In the genomic region with DNA sequence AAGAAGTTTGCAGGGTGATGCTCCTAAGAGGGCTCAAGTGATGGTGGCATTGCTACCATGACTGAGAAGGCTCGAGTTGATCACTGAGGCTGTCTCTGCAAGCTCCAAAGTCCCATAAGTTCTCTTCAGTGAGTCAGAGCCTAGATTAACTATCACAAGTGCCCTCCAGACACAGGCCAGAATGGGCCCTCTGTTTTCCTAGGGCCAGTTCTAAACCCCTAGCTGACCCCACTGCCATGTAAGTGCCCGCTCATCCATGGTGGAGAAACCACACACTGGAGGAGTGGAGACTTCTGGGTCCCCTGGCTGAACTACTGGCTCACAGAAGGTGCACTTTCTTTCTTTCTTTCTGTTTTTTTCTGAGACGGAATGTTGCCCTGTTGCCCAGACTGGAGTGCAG, we compare ENCODE assay signal across 2 cellular contexts.
TF ChIP-seq lines count a peak whose summit lies in the region.

No MANE protein-coding gene starts in this region.

TF ChIP-seq in SK-N-SH, 30 proteins besides CTCF, POLR2A, EP300 and RAD21 (continued from another document):
- TF ChIP-seq, protein P1, sequence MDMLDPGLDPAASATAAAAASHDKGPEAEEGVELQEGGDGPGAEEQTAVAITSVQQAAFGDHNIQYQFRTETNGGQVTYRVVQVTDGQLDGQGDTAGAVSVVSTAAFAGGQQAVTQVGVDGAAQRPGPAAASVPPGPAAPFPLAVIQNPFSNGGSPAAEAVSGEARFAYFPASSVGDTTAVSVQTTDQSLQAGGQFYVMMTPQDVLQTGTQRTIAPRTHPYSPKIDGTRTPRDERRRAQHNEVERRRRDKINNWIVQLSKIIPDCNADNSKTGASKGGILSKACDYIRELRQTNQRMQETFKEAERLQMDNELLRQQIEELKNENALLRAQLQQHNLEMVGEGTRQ (IDR thresholded peaks at IDR 0.05; ENCODE audit: borderline replicate concordance, low read depth, low read length), result no peak
- no peak for TF ChIP-seq IRF3 (IDR thresholded peaks at IDR 0.05; ENCODE audit: low read depth, low read length)
- no peak for TF ChIP-seq GABPA (IDR thresholded peaks at IDR 0.05; ENCODE audit: low read depth)
- no peak for TF ChIP-seq YY1 (IDR thresholded peaks at IDR 0.05; ENCODE audit: low read depth)
- no peak for TF ChIP-seq GATA2 (CRISPR knock-in tag; IDR thresholded peaks at IDR 0.05)
- no peak for TF ChIP-seq NFIC (IDR thresholded peaks at IDR 0.05; ENCODE audit: borderline replicate concordance)
- no peak for TF ChIP-seq RXRA (IDR thresholded peaks at IDR 0.05; ENCODE audit: borderline replicate concordance, low read depth)
- no peak for TF ChIP-seq RFX5 (IDR thresholded peaks at IDR 0.05; ENCODE audit: low read length)
- TF ChIP-seq RCOR1 (IDR thresholded peaks at IDR 0.05; ENCODE audit: low read length), result no peak
- no peak for TF ChIP-seq MAX (IDR thresholded peaks at IDR 0.05; ENCODE audit: low read depth)
- TF ChIP-seq FOSL2 (IDR thresholded peaks at IDR 0.05; ENCODE audit: borderline replicate concordance, low read depth), result no peak
- no peak for TF ChIP-seq POLR2AphosphoS5 (IDR thresholded peaks at IDR 0.05; ENCODE audit: low read depth, low read length)
- TF ChIP-seq, protein P2, sequence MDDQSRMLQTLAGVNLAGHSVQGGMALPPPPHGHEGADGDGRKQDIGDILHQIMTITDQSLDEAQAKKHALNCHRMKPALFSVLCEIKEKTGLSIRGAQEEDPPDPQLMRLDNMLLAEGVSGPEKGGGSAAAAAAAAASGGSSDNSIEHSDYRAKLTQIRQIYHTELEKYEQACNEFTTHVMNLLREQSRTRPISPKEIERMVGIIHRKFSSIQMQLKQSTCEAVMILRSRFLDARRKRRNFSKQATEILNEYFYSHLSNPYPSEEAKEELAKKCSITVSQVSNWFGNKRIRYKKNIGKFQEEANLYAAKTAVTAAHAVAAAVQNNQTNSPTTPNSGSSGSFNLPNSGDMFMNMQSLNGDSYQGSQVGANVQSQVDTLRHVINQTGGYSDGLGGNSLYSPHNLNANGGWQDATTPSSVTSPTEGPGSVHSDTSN (IDR thresholded peaks at IDR 0.05), result no peak
- no peak for TF ChIP-seq FOXJ3 (CRISPR knock-in tag; IDR thresholded peaks at IDR 0.05)
- no peak for TF ChIP-seq EZH2phosphoT487 (IDR thresholded peaks at IDR 0.05; ENCODE audit: borderline replicate concordance, low read depth)
- no peak for TF ChIP-seq JUND (IDR thresholded peaks at IDR 0.05)
- no peak for TF ChIP-seq ELF1 (IDR thresholded peaks at IDR 0.05)

TF ChIP-seq in SK-N-SH treated with all-trans-retinoic acid at 6 μM for 48 hours, 23 proteins besides CTCF, POLR2A, EP300 and RAD21 (continued from another document):
- TF ChIP-seq, protein P3, sequence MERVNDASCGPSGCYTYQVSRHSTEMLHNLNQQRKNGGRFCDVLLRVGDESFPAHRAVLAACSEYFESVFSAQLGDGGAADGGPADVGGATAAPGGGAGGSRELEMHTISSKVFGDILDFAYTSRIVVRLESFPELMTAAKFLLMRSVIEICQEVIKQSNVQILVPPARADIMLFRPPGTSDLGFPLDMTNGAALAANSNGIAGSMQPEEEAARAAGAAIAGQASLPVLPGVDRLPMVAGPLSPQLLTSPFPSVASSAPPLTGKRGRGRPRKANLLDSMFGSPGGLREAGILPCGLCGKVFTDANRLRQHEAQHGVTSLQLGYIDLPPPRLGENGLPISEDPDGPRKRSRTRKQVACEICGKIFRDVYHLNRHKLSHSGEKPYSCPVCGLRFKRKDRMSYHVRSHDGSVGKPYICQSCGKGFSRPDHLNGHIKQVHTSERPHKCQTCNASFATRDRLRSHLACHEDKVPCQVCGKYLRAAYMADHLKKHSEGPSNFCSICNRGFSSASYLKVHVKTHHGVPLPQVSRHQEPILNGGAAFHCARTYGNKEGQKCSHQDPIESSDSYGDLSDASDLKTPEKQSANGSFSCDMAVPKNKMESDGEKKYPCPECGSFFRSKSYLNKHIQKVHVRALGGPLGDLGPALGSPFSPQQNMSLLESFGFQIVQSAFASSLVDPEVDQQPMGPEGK (CRISPR knock-in tag; IDR thresholded peaks at IDR 0.05; ENCODE audit: borderline replicate concordance), result no peak
- no peak for TF ChIP-seq SNAI2 (CRISPR knock-in tag; IDR thresholded peaks at IDR 0.05)
- no peak for TF ChIP-seq RARB (CRISPR knock-in tag; IDR thresholded peaks at IDR 0.05)
